34 cellular contexts compared by ENCODE assay signal in the genomic region with DNA sequence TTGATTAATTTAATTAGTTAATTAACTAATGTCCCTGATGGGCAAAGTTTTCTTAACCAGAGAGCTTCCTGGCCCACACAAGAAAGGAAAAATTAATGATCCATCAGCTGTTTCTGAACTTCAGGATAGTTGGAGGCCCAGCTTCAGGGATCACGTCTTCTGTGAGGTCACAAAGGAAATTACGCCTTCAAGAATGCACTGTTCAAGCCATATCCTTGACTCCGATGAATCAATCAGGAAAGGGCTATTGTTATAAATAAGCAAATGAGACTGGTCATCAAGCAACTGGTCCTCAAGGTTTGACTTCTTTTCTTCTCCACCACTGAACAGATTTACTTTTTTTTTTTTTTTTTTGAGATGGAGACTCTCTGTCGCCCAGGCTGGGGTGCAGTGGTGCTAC. TPM values are rescaled to one million over a fixed set of nuclear protein-coding genes. Genes with fewer than 3 reads are reported as not detected.
"Had no signal": no experiment of that assay in that cellular context is flagged by ENCODE, and none has a peak within 500 bp of the region (broad histone marks: within the 10 kb centered on the region; RNA-seq: fewer than 3 reads in every experiment).

No MANE protein-coding gene starts in this region.

- H3K9me3 ChIP-seq: left ventricle myocardium inferior, neutrophil, psoas muscle, right atrium auricular region, right lobe of liver, suprapubic skin, thoracic aorta, tibial artery, upper lobe of right lung had no signal

- H3K4me1 Mint-ChIP-seq: mesothelial cell of epicardium; naive B cell; nephron progenitor cell; stimulated activated memory B cell treated with anti-CD40 and anti-IgM and Interleukin-4, amounts not matched to agents 10 μg/mL and 1 μg/mL and 100 μg/mL, for 72 hours had no signal

- H3K36me3 Mint-ChIP-seq: mesothelial cell of epicardium; naive B cell; natural killer cell; neural progenitor cell; stimulated activated memory B cell treated with anti-CD40 and anti-IgM and Interleukin-4, amounts not matched to agents 10 μg/mL and 1 μg/mL and 100 μg/mL, for 72 hours had no signal

- H3K36me3 ChIP-seq: left ventricle myocardium inferior, neural progenitor cell, neutrophil, right atrium auricular region, right lobe of liver, suprapubic skin, thoracic aorta, tibial artery, upper lobe of right lung had no signal

- H3K4me1 ChIP-seq: left ventricle myocardium inferior, neural progenitor cell, parathyroid adenoma, psoas muscle, right atrium auricular region, right lobe of liver, suprapubic skin, tibial artery, upper lobe of right lung had no signal

- H3K27ac Mint-ChIP-seq: immature natural killer cell; mesothelial cell of epicardium; naive B cell; natural killer cell; nephron progenitor cell; neural progenitor cell; stimulated activated memory B cell treated with anti-CD40 and anti-IgM and Interleukin-4, amounts not matched to agents 10 μg/mL and 1 μg/mL and 100 μg/mL, for 72 hours had no signal

- H3K4me3 ChIP-seq: left ventricle myocardium inferior, lung, neural progenitor cell, psoas muscle, right atrium auricular region, right lobe of liver, smooth muscle cell, suprapubic skin, thoracic aorta, tibial artery, upper lobe of right lung had no signal

- H3K9me3 Mint-ChIP-seq: immature natural killer cell; natural killer cell; nephron progenitor cell; neural progenitor cell; stimulated activated memory B cell treated with anti-CD40 and anti-IgM and Interleukin-4, amounts not matched to agents 10 μg/mL and 1 μg/mL and 100 μg/mL, for 72 hours had no signal

- DNase-seq: hypothalamus; immature natural killer cell; kidney; left ventricle myocardium inferior; mesendoderm; naive B cell; natural killer cell; nephron progenitor cell; occipital lobe; psoas muscle; right lobe of liver; stimulated activated CD4-positive, alpha-beta T cell treated with anti-CD3 and anti-CD28 coated beads, Interleukin-1b, Interleukin-23, amount 100 ng/mL, for 48 hours; stimulated activated CD4-positive, alpha-beta T cell treated with anti-CD3 and anti-CD28 coated beads, Interleukin-2, amount 100 ng/mL, for 48 hours; stimulated activated CD4-positive, alpha-beta T cell treated with anti-CD3 and anti-CD28 coated beads, Interleukin-4, amount 100 ng/mL, for 4 hours; stimulated activated CD8-positive, alpha-beta memory T cell treated with anti-CD3 and anti-CD28 coated beads, Interleukin-4, amount 100 ng/mL, for 48 hours; stimulated activated naive CD8-positive, alpha-beta T cell treated with anti-CD3 and anti-CD28 coated beads, Interleukin-15, Interleukin-2, amounts not matched to agents 100 U/mL and 50 U/mL, for 24 hours; tibial artery; trophoblast cell; upper lobe of right lung had no signal

- ATAC-seq: natural killer cell; psoas muscle; stimulated activated memory B cell treated with anti-CD40 and anti-IgM and Interleukin-4, amounts not matched to agents 10 μg/mL and 1 μg/mL and 100 μg/mL, for 72 hours; stimulated activated naive CD8-positive, alpha-beta T cell treated with anti-CD3 and anti-CD28 coated beads, Interleukin-15, Interleukin-2, amounts not matched to agents 100 U/mL and 50 U/mL, for 24 hours; upper lobe of right lung had no signal

- H3K4me3 Mint-ChIP-seq: immature natural killer cell; mesothelial cell of epicardium; naive B cell; natural killer cell; nephron progenitor cell; neural progenitor cell; stimulated activated memory B cell treated with anti-CD40 and anti-IgM and Interleukin-4, amounts not matched to agents 10 μg/mL and 1 μg/mL and 100 μg/mL, for 72 hours had no signal

- H3K27ac ChIP-seq: left ventricle myocardium inferior, neural progenitor cell, neutrophil, parathyroid adenoma, psoas muscle, right atrium auricular region, right lobe of liver, suprapubic skin, thoracic aorta, tibial artery, upper lobe of right lung had no signal

- FAIRE-seq: islet of Langerhans, kidney, urothelium cell line had no signal

RNA-seq across cellular contexts. Expression of a gene that starts 40.6 kb away (rescaled TPM):
- total RNA-seq: mononuclear cell, skeletal muscle tissue, smooth muscle cell, subcutaneous adipose tissue had no signal
